9 cellular contexts compared by ENCODE assay signal in genomic region chr2:186459009-186459408, GRCh38. TPM values are rescaled to one million over a fixed set of nuclear protein-coding genes. Genes with fewer than 3 reads are reported as not detected.
DNase-seq lines count a peak whose midpoint lies in the region; ATAC-seq and TF ChIP-seq lines count a peak whose summit lies in the region.
"Had no signal": no experiment of that assay in that cellular context is flagged by ENCODE, and none has a peak within 500 bp of the region (broad histone marks: within the 10 kb centered on the region; RNA-seq: fewer than 3 reads in every experiment).

No MANE protein-coding gene starts in this region.

- no peak overlapping the region for H3K27ac ChIP-seq in neural cell (ENCODE audit: low read length)
- H3K27ac ChIP-seq: SJCRH30 had no signal

- DNase-seq in NCI-H146 treated with DMSO at 0.1 percent for 48 hours (lab: John Stamatoyannopoulos, UW; ENCODE audit: unreplicated experiment) (peak; percentile 9), NCI-H1092 (lab: John Stamatoyannopoulos, UW) (no peak)
- DNase-seq: GOT3 had no signal

- no peak for TF ChIP-seq EP300 in neural cell (conservative IDR thresholded peaks at IDR 0.05; ENCODE audit: poor library complexity, severe bottlenecking)

- H3K9me3 Mint-ChIP-seq in brain: peaks cover 0 to 4% (median 0%) of the 10 kb centered on the region in 5 experiments

- H3K27me3 Mint-ChIP-seq in brain: peaks cover 3% of the 10 kb centered on the region

- H3K4me2 ChIP-seq in neural cell (ENCODE audit: low read length): no peak overlapping the region

- no peaks in the 10 kb centered on the region for H3K36me3 ChIP-seq in neural cell (ENCODE audit: insufficient read depth, low read length)
- H3K36me3 ChIP-seq: SJCRH30 had no signal

- TF ChIP-seq CTCF in GM12875 (IDR thresholded peaks at IDR 0.05; ENCODE audit: borderline replicate concordance, insufficient read depth, low read depth, low read length): 0 out of 2 replicates have a peak, but pooled peaks have one; percentile 11
- TF ChIP-seq CTCF in brain (conservative IDR thresholded peaks at IDR 0.05): peak; percentile 55 to 71
- TF ChIP-seq CTCF in neural cell (IDR thresholded peaks at IDR 0.05; ENCODE audit: poor library complexity, severe bottlenecking): peak; percentile 75

- H3K27me3 ChIP-seq in neural cell (ENCODE audit: insufficient read depth, low read depth, low read length): no peaks in the 10 kb centered on the region
- H3K27me3 ChIP-seq: SJCRH30 had no signal

- H3K9me2 ChIP-seq in neural cell (ENCODE audit: insufficient read depth, low read length): no peaks in the 10 kb centered on the region

- no peak overlapping the region for H2AFZ ChIP-seq in neural cell (ENCODE audit: low read depth, low read length)

- no peak overlapping the region for H3K4me3 Mint-ChIP-seq in brain

- H3F3A ChIP-seq in neural cell (ENCODE audit: insufficient read depth, low read length, poor library complexity, severe bottlenecking): no peaks in the 10 kb centered on the region

- H3K4me3 ChIP-seq in GM12875 (ENCODE audit: low read depth, low read length) (no peak overlapping the region), neural cell (ENCODE audit: low read length) (no peak overlapping the region)
- H3K4me3 ChIP-seq: SJCRH30 had no signal

- no peak for ATAC-seq in HG03045 (IDR thresholded peaks at IDR 0.05; ENCODE audit: unreplicated experiment)
- no peak for ATAC-seq in HG02623 (IDR thresholded peaks at IDR 0.05; ENCODE audit: unreplicated experiment)

- peaks cover 5% of the 10 kb centered on the region for H3K4me1 Mint-ChIP-seq in brain

- H3K9me3 ChIP-seq in neural cell (ENCODE audit: low read length): no peaks in the 10 kb centered on the region
- H3K9me3 ChIP-seq: SJCRH30 had no signal

- TF ChIP-seq RAD21 in neural cell (conservative IDR thresholded peaks at IDR 0.05): peak; percentile 81

- H3K79me2 ChIP-seq in neural cell (replicated peaks; ENCODE audit: insufficient read depth, low read length): no peaks in the 10 kb centered on the region

- no peak overlapping the region for H3K27ac Mint-ChIP-seq in brain

- no peak overlapping the region for H3K9ac ChIP-seq in neural cell (ENCODE audit: low read length)

- H4K20me1 ChIP-seq in neural cell (ENCODE audit: insufficient read depth): no peaks in the 10 kb centered on the region

- peaks cover 7% of the 10 kb centered on the region for H3K36me3 Mint-ChIP-seq in brain

TF ChIP-seq in neural cell, 6 proteins besides CTCF, POLR2A, EP300 and RAD21:
- TF ChIP-seq EZH2 (IDR thresholded peaks at IDR 0.05; ENCODE audit: borderline replicate concordance, insufficient read depth, low read length, poor library complexity, severe bottlenecking) (no peak), SMC3 (conservative IDR thresholded peaks at IDR 0.05; ENCODE audit: poor library complexity) (peak; percentile 73)

RNA-seq across cellular contexts. Expression of gene ZC3H15, which starts 27.1 kb away (rescaled TPM):
- polyA plus RNA-seq in brain (ENCODE audit: insufficient read depth, low read depth, low replicate concordance) (19.3 TPM), neural cell (122 and 149 TPM in 2 replicates)
- polyA minus RNA-seq in neural cell: 105 and 108 TPM in 2 replicates

Comparison
In these comparisons a context has a peak if more than half of its experiments do, and no peak if none do; other contexts are left out.
1. CTCF ChIP-seq: peak in every context shown above with its lines; median percentile 75 in neural cell; 63 in brain; 11 in GM12875.